In the genomic region with DNA sequence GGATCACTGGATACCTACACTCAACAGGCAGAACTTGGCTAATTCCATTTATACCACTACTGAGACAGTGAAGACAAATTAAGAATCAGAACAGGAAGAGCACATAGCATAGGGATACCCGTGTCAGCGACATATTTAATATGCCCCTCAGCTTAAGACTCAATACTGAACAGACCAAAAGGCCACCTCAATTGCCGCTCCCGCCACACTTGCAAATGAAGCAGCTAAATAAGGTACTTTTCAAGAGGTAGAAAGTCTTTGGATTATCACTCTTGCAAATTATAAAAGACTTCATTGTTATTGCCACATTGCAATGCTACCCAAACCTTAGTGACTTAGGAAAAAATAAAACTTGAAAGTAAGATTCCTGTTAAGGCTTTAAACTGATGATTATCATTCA, we compare ENCODE assay signal across 10 cellular contexts. TPM values are rescaled to one million over a fixed set of nuclear protein-coding genes. Genes with fewer than 3 reads are reported as not detected.
A peak's percentile ranks its signal among the peaks of the same experiment; 100 is the strongest.
DNase-seq lines count a peak whose midpoint lies in the region; ATAC-seq and TF ChIP-seq lines count a peak whose summit lies in the region.
"Had no signal": no experiment of that assay in that cellular context is flagged by ENCODE, and none has a peak within 500 bp of the region (broad histone marks: within the 10 kb centered on the region; RNA-seq: fewer than 3 reads in every experiment).

No MANE protein-coding gene starts in this region.

- ATAC-seq in GM19397 (IDR thresholded peaks at IDR 0.05; ENCODE audit: unreplicated experiment) (no peak), GM19324 (IDR thresholded peaks at IDR 0.05; ENCODE audit: low FRiP score, unreplicated experiment) (no peak)

- H3K4me1 ChIP-seq in Peyer's patch (peaks cover 0 to 60% (median 13%) of the 10 kb centered on the region in 4 donors), esophagus muscularis mucosa (peaks cover 50 to 78% (median 73%) of the 10 kb centered on the region in 4 donors), rectal smooth muscle tissue (ENCODE audit: control insufficient read depth, insufficient read depth, low read length) (peaks cover 25% of the 10 kb centered on the region)

- H3K9me3 ChIP-seq in Peyer's patch (no peaks in the 10 kb centered on the region), esophagus muscularis mucosa (no peaks in the 10 kb centered on the region)
- H3K9me3 ChIP-seq: tibial nerve had no signal

- peak overlapping the region; percentile 95 for H3K4me3 ChIP-seq in GM06990 (replicated peaks; ENCODE audit: low read depth, low read length)
- H3K4me3 ChIP-seq in Peyer's patch = peak overlapping the region in 3 of 4 donors; percentile 80 to 91 (median 89)
- H3K4me3 ChIP-seq in esophagus muscularis mucosa = peak overlapping the region; percentile 80 to 92 (median 86)
- H3K4me3 ChIP-seq in rectal smooth muscle tissue (ENCODE audit: low read length) = peak overlapping the region; percentile 35

- intact Hi-C loops in esophagus muscularis mucosa (cut with DNase I) = loop anchor here (10.0 kb wide), 1 partner anchor 108 kb away; no protein-coding TSS in a partner anchor

- no peak for TF ChIP-seq EP300 in esophagus muscularis mucosa (IDR thresholded peaks at IDR 0.05)

- no peak for TF ChIP-seq POLR2A in Peyer's patch (IDR thresholded peaks at IDR 0.05)
- TF ChIP-seq POLR2A in esophagus muscularis mucosa (IDR thresholded peaks at IDR 0.05; ENCODE audit: low read depth) = no peak

- WGBS in esophagus muscularis mucosa = 16% methylated on average over 4 of the region's 4 CpGs

- H3K27me3 ChIP-seq in GM06990 (replicated peaks; ENCODE audit: control insufficient read depth, insufficient read depth, low read length) = no peaks in the 10 kb centered on the region
- H3K27me3 ChIP-seq in Peyer's patch = no peaks in the 10 kb centered on the region
- H3K27me3 ChIP-seq in esophagus muscularis mucosa = no peaks in the 10 kb centered on the region
- no peaks in the 10 kb centered on the region for H3K27me3 ChIP-seq in rectal smooth muscle tissue (ENCODE audit: control insufficient read depth, insufficient read depth, low read length)
- H3K27me3 ChIP-seq: tibial nerve had no signal

- TF ChIP-seq CTCF in GM06990 (IDR thresholded peaks at IDR 0.05; ENCODE audit: insufficient read depth, low read length, poor library complexity, severe bottlenecking) (no peak), Peyer's patch (IDR thresholded peaks at IDR 0.05) (no peak), esophagus muscularis mucosa (IDR thresholded peaks at IDR 0.05) (no peak)

- no peak overlapping the region for H3K9ac ChIP-seq in rectal smooth muscle tissue (ENCODE audit: low read length)

- H3K27ac ChIP-seq in Peyer's patch (peak overlapping the region in 1 of 4 donors; percentile 99), esophagus muscularis mucosa (replicated peaks in 1 of 4) (peak overlapping the region in 3 of 4 donors; percentile 99), rectal smooth muscle tissue (ENCODE audit: low read depth, low read length) (no peak overlapping the region)

- H3K36me3 ChIP-seq in GM06990 (ENCODE audit: control insufficient read depth, insufficient read depth, low read length) (peaks cover 15% of the 10 kb centered on the region), Peyer's patch (peaks cover 0 to 41% (median 0%) of the 10 kb centered on the region in 3 donors), esophagus muscularis mucosa (peaks cover 24 to 53% (median 36%) of the 10 kb centered on the region in 4 donors), rectal smooth muscle tissue (ENCODE audit: control insufficient read depth, insufficient read depth, low read length) (peaks cover 24% of the 10 kb centered on the region)

- no peak for DNase-seq in GM06990 (ENCODE audit: extremely low read depth, insufficient read length)
- DNase-seq in Peyer's patch = no peak
- DNase-seq in esophagus muscularis mucosa (ENCODE audit: extremely low spot score) = no peak
- no peak for DNase-seq in ecto neural progenitor cell (ENCODE audit: low spot score)
- DNase-seq in activated gamma-delta T cell (lab: John Stamatoyannopoulos, UW) = no peak

RNA-seq across cellular contexts. Expression of a gene that starts 3.1 kb away (rescaled TPM):
- total RNA-seq in Peyer's patch (100 to 1,000 TPM; 583 to 733 (median 616) TPM), esophagus muscularis mucosa (1,000 to 10,000 TPM in 1 of 4 donors, 100 to 1,000 TPM in 3; 327 to 1,333 (median 592) TPM)

RNA-seq across cellular contexts. Expression of a gene that starts 35.1 kb away (rescaled TPM):
- total RNA-seq in Peyer's patch (10 to 100 TPM in 3 of 4 donors, 1 to 10 TPM in 1; 2.5 to 20.0 (median 16.6) TPM), esophagus muscularis mucosa (10 to 100 TPM in 1 of 4 donors, 1 to 10 TPM in 3; 3.5 to 12.9 (median 7.0) TPM)
- total RNA-seq: mononuclear cell had no signal

RNA-seq across cellular contexts. Expression of a gene that starts 48.0 kb away (rescaled TPM):
- total RNA-seq in Peyer's patch (not detected), esophagus muscularis mucosa (not detected)
- total RNA-seq: mononuclear cell had no signal

Comparison
In these comparisons a context has a peak if more than half of its experiments do, and no peak if none do; other contexts are left out.
1. H3K4me3 ChIP-seq: peak in every context shown above with its lines; median percentile 95 in GM06990; 89 in Peyer's patch; 86 in esophagus muscularis mucosa; 35 in rectal smooth muscle tissue.